28 cellular contexts compared by ENCODE assay signal in the genomic region with DNA sequence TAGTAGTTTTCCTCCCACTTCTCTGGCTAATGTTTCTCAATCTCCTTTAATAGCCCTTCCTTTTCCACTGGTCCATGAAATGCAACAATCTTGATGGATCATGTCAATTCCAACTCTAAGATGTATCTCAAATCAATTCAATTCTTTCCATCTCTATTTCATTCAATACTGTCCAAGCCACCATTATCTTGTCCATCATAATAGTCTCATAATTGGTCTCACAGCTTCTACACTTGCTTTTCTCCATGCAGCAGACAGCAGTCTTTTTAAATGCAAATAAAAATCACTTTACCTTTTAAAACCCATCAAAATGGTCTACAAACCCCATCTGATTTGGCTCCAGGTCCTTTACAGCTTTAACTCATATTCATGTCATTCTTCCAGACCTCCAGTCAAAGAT.
"Had no signal": no experiment of that assay in that cellular context is flagged by ENCODE, and none has a peak within 500 bp of the region (broad histone marks: within the 10 kb centered on the region; RNA-seq: fewer than 3 reads in every experiment).

No MANE protein-coding gene starts in this region.

- ATAC-seq: stimulated activated effector memory CD8-positive, alpha-beta T cell treated with anti-CD3 and anti-CD28 coated beads, Interleukin-12 subunit alpha, Interleukin-12 subunit beta, amount 100 ng/mL, for 72 hours; stimulated activated memory B cell treated with anti-CD40 and anti-IgM and Interleukin-4, amounts not matched to agents 10 μg/mL and 1 μg/mL and 100 μg/mL, for 72 hours; stimulated activated naive B cell treated with anti-CD40 and anti-IgM and Interleukin-4, amounts not matched to agents 10 μg/mL and 1 μg/mL and 100 μg/mL, for 72 hours; stimulated activated naive CD8-positive, alpha-beta T cell treated with anti-CD3 and anti-CD28 coated beads, Interleukin-15, amount 100 ng/mL, for 72 hours; stimulated activated naive CD8-positive, alpha-beta T cell treated with anti-CD3 and anti-CD28 coated beads, Interleukin-15, Interleukin-2, amounts not matched to agents 100 U/mL and 50 U/mL, for 24 hours; upper lobe of right lung had no signal

- H3K27ac ChIP-seq: stomach, suprapubic skin, testis, thoracic aorta, thyroid gland, tibial artery, tibial nerve, transverse colon, upper lobe of left lung, upper lobe of right lung, uterus, vagina had no signal

- H3K4me3 ChIP-seq: stomach, suprapubic skin, testis, thoracic aorta, thyroid gland, tibial artery, tibial nerve, transverse colon, upper lobe of left lung, upper lobe of right lung, uterus, vagina had no signal

- H3K9me3 ChIP-seq: stomach, suprapubic skin, testis, thoracic aorta, thyroid gland, tibial artery, tibial nerve, transverse colon, upper lobe of left lung, upper lobe of right lung, uterus, vagina had no signal

- H3K27me3 ChIP-seq: stomach, suprapubic skin, testis, thyroid gland, tibial artery, tibial nerve, transverse colon, upper lobe of left lung, upper lobe of right lung, uterus, vagina had no signal

- H3K36me3 ChIP-seq: stomach, suprapubic skin, thoracic aorta, thyroid gland, tibial artery, tibial nerve, transverse colon, upper lobe of left lung, upper lobe of right lung, uterus, vagina had no signal

- H3K4me3 Mint-ChIP-seq: stimulated activated effector memory CD8-positive, alpha-beta T cell treated with anti-CD3 and anti-CD28 coated beads, Interleukin-12 subunit alpha, Interleukin-12 subunit beta, amount 100 ng/mL, for 72 hours; stimulated activated memory B cell treated with anti-CD40 and anti-IgM and Interleukin-4, amounts not matched to agents 10 μg/mL and 1 μg/mL and 100 μg/mL, for 72 hours; stimulated activated naive B cell treated with anti-CD40 and anti-IgM and Interleukin-4, amounts not matched to agents 10 μg/mL and 1 μg/mL and 100 μg/mL, for 72 hours; stimulated activated naive CD8-positive, alpha-beta T cell treated with anti-CD3 and anti-CD28 coated beads, Interleukin-15, amount 100 ng/mL, for 72 hours; stimulated activated naive CD8-positive, alpha-beta T cell treated with anti-CD3 and anti-CD28 coated beads, Interleukin-15, Interleukin-2, amounts not matched to agents 100 ng/mL and 50 ng/mL, for 24 hours; type B pancreatic cell had no signal

- H3K36me3 Mint-ChIP-seq: stimulated activated effector memory CD8-positive, alpha-beta T cell treated with anti-CD3 and anti-CD28 coated beads, Interleukin-12 subunit alpha, Interleukin-12 subunit beta, amount 100 ng/mL, for 72 hours; stimulated activated memory B cell treated with anti-CD40 and anti-IgM and Interleukin-4, amounts not matched to agents 10 μg/mL and 1 μg/mL and 100 μg/mL, for 72 hours; stimulated activated naive B cell treated with anti-CD40 and anti-IgM and Interleukin-4, amounts not matched to agents 10 μg/mL and 1 μg/mL and 100 μg/mL, for 72 hours; type B pancreatic cell had no signal

- H3K9me3 Mint-ChIP-seq: stimulated activated effector memory CD8-positive, alpha-beta T cell treated with anti-CD3 and anti-CD28 coated beads, Interleukin-12 subunit alpha, Interleukin-12 subunit beta, amount 100 ng/mL, for 72 hours; stimulated activated naive CD8-positive, alpha-beta T cell treated with anti-CD3 and anti-CD28 coated beads, Interleukin-15, Interleukin-2, amounts not matched to agents 100 ng/mL and 50 ng/mL, for 24 hours had no signal

- H3K4me1 ChIP-seq: testis, tibial nerve, transverse colon, upper lobe of right lung, uterus, vagina had no signal

- H3K27me3 Mint-ChIP-seq: stimulated activated memory B cell treated with anti-CD40 and anti-IgM and Interleukin-4, amounts not matched to agents 10 μg/mL and 1 μg/mL and 100 μg/mL, for 72 hours; stimulated activated naive CD8-positive, alpha-beta T cell treated with anti-CD3 and anti-CD28 coated beads, Interleukin-15, amount 100 ng/mL, for 72 hours; type B pancreatic cell had no signal

- H3K4me1 Mint-ChIP-seq: stimulated activated effector memory CD8-positive, alpha-beta T cell treated with anti-CD3 and anti-CD28 coated beads, Interleukin-12 subunit alpha, Interleukin-12 subunit beta, amount 100 ng/mL, for 72 hours; stimulated activated memory B cell treated with anti-CD40 and anti-IgM and Interleukin-4, amounts not matched to agents 10 μg/mL and 1 μg/mL and 100 μg/mL, for 72 hours; stimulated activated naive B cell treated with anti-CD40 and anti-IgM and Interleukin-4, amounts not matched to agents 10 μg/mL and 1 μg/mL and 100 μg/mL, for 72 hours; stimulated activated naive CD8-positive, alpha-beta T cell treated with anti-CD3 and anti-CD28 coated beads, Interleukin-15, amount 100 ng/mL, for 72 hours had no signal

- DNase-seq: stimulated activated CD4-positive, alpha-beta T cell treated with anti-CD3 and anti-CD28 coated beads, Interleukin-2, amount 100 ng/mL, for 48 hours; stimulated activated CD4-positive, alpha-beta T cell treated with anti-CD3 and anti-CD28 coated beads, Interleukin-4, amount 100 ng/mL, for 1 hour; stimulated activated CD4-positive, alpha-beta T cell treated with anti-CD3 and anti-CD28 coated beads, Interleukin-4, amount 100 ng/mL, for 24 hours; stimulated activated CD4-positive, alpha-beta T cell treated with anti-CD3 and anti-CD28 coated beads, Interleukin-4, amount 100 ng/mL, for 4 hours; stimulated activated CD8-positive, alpha-beta memory T cell treated with anti-CD3 and anti-CD28 coated beads, Interleukin-4, amount 100 ng/mL, for 48 hours; stimulated activated naive B cell treated with anti-CD40 and anti-IgM and Interleukin-4, amounts not matched to agents 10 μg/mL and 1 μg/mL and 100 μg/mL, for 72 hours; stimulated activated naive CD4-positive, alpha-beta T cell; stimulated activated naive CD4-positive, alpha-beta T cell treated with Interleukin-2 at 50 U/mL for 16 hours; stimulated activated naive CD8-positive, alpha-beta T cell treated with anti-CD3 and anti-CD28 coated beads, Interleukin-15, amount 100 ng/mL, for 72 hours; stimulated activated naive CD8-positive, alpha-beta T cell treated with anti-CD3 and anti-CD28 coated beads, Interleukin-15, Interleukin-2, amounts not matched to agents 100 U/mL and 50 U/mL, for 24 hours; stomach; substantia nigra; testis; thyroid gland; tibial artery; transverse colon; trophoblast cell; upper lobe of left lung; upper lobe of right lung; uterus had no signal

- H3K27ac Mint-ChIP-seq: stimulated activated effector memory CD8-positive, alpha-beta T cell treated with anti-CD3 and anti-CD28 coated beads, Interleukin-12 subunit alpha, Interleukin-12 subunit beta, amount 100 ng/mL, for 72 hours; stimulated activated memory B cell treated with anti-CD40 and anti-IgM and Interleukin-4, amounts not matched to agents 10 μg/mL and 1 μg/mL and 100 μg/mL, for 72 hours; stimulated activated naive B cell treated with anti-CD40 and anti-IgM and Interleukin-4, amounts not matched to agents 10 μg/mL and 1 μg/mL and 100 μg/mL, for 72 hours; stimulated activated naive CD8-positive, alpha-beta T cell treated with anti-CD3 and anti-CD28 coated beads, Interleukin-15, amount 100 ng/mL, for 72 hours; stimulated activated naive CD8-positive, alpha-beta T cell treated with anti-CD3 and anti-CD28 coated beads, Interleukin-15, Interleukin-2, amounts not matched to agents 100 ng/mL and 50 ng/mL, for 24 hours; type B pancreatic cell had no signal
